ENCODE assay signal across 17 cellular contexts in genomic region chr3:170717410-170718402, GRCh38.
DNase-seq lines count a peak whose midpoint lies in the region; ATAC-seq and TF ChIP-seq lines count a peak whose summit lies in the region.
"Had no signal": no experiment of that assay in that cellular context is flagged by ENCODE, and none has a peak within 500 bp of the region (broad histone marks: within the 10 kb centered on the region; RNA-seq: fewer than 3 reads in every experiment).

No MANE protein-coding gene starts in this region.

- H3K4me1 ChIP-seq in SJSA1 (replicated peaks): peaks cover 51% of the 10 kb centered on the region
- H3K4me1 ChIP-seq in osteoblast (ENCODE audit: insufficient read depth, low read length): peaks cover 40% of the 10 kb centered on the region
- H3K4me1 ChIP-seq: BLaER1 treated with 17β-estradiol and CSF1 and Interleukin-3, amounts not matched to agents 10 nM and 100 nM; gastrocnemius medialis had no signal

- H4K20me1 ChIP-seq in osteoblast (ENCODE audit: insufficient read depth, low read length): no peaks in the 10 kb centered on the region
- H4K20me1 ChIP-seq: BLaER1 treated with 17β-estradiol and CSF1 and Interleukin-3, amounts not matched to agents 10 nM and 100 nM had no signal

- no peak overlapping the region for H3K4me3 ChIP-seq in SJSA1
- no peak overlapping the region for H3K4me3 ChIP-seq in osteoblast (ENCODE audit: insufficient read depth, low read length)
- H3K4me3 ChIP-seq: BLaER1 treated with 17β-estradiol and CSF1 and Interleukin-3, amounts not matched to agents 10 nM and 100 nM; gastrocnemius medialis had no signal

- DNase-seq in ELR (ENCODE audit: low read depth) (peak; percentile 42), SJSA1 (ENCODE audit: low read depth in 1 of 2, low spot score in 2 of 2) (no peak), erythroblast (lab: John Stamatoyannopoulos, UW) (peak; percentile 39 to 67), osteoblast (ENCODE audit: insufficient read length, low spot score, missing footprints) (peak; percentile 58), SIG-M5 (lab: John Stamatoyannopoulos, UW) (no peak)
- no peak for DNase-seq in stimulated activated CD4-positive, alpha-beta T cell treated with anti-CD3 and anti-CD28 coated beads, Interleukin-4, amount 100 ng/mL, for 24 hours
- no peak for DNase-seq in stimulated activated CD4-positive, alpha-beta T cell treated with anti-CD3 and anti-CD28 coated beads, Interleukin-15, amount 100 ng/mL, for 24 hours
- DNase-seq: activated CD4-positive, alpha-beta T cell treated with anti-CD3 and anti-CD28 coated beads, Interleukin-2, amount 50 U/mL, for 1 hour; activated T-cell treated with anti-CD3 and anti-CD28 coated beads, Interleukin-2, amount 50 U/mL, for 4 hours; gastrocnemius medialis; H9; KBM-7; NCI-H1694 treated with DMSO at 0.1 percent for 48 hours; NCI-H774; occipital lobe had no signal

- peak overlapping the region; percentile 1; the same call in 1 of the 2 replicates for H3K27ac ChIP-seq in SJSA1
- peak overlapping the region; percentile 12 for H3K27ac ChIP-seq in osteoblast (ENCODE audit: low read depth, low read length)
- H3K27ac ChIP-seq: BLaER1 treated with 17β-estradiol and CSF1 and Interleukin-3, amounts not matched to agents 10 nM and 100 nM; gastrocnemius medialis had no signal

- no peak overlapping the region for H3K4me2 ChIP-seq in osteoblast (ENCODE audit: insufficient read depth, low read length)
- H3K4me2 ChIP-seq: BLaER1 treated with 17β-estradiol and CSF1 and Interleukin-3, amounts not matched to agents 10 nM and 100 nM had no signal

- H3K79me2 ChIP-seq in osteoblast (ENCODE audit: insufficient read depth, low read length): no peaks in the 10 kb centered on the region

- no peak for TF ChIP-seq CTCF in osteoblast (IDR thresholded peaks at IDR 0.05; ENCODE audit: extremely low read depth, low read depth, low read length)

- H3K27me3 ChIP-seq in SJSA1 (replicated peaks): no peaks in the 10 kb centered on the region
- H3K27me3 ChIP-seq in osteoblast (ENCODE audit: insufficient read depth, low read length): no peaks in the 10 kb centered on the region
- H3K27me3 ChIP-seq: BLaER1 treated with 17β-estradiol and CSF1 and Interleukin-3, amounts not matched to agents 10 nM and 100 nM had no signal

- no peak for TF ChIP-seq POLR2A in erythroblast (IDR thresholded peaks at IDR 0.05; ENCODE audit: low read length)

- ATAC-seq in GM21447 (IDR thresholded peaks at IDR 0.05; ENCODE audit: unreplicated experiment): no peak
- ATAC-seq: activated T-cell treated with anti-CD3 and anti-CD28 coated beads, Interleukin-2, amount 50 U/mL, for 4 hours; gastrocnemius medialis had no signal

- peak overlapping the region; percentile 35 for H2AFZ ChIP-seq in osteoblast (ENCODE audit: low read length)

- H3K9me3 ChIP-seq in SJSA1 (replicated peaks) (no peaks in the 10 kb centered on the region), osteoblast (ENCODE audit: low read depth, low read length) (no peaks in the 10 kb centered on the region)
- H3K9me3 ChIP-seq: gastrocnemius medialis had no signal

- no peaks in the 10 kb centered on the region for H3K36me3 ChIP-seq in SJSA1
- no peaks in the 10 kb centered on the region for H3K36me3 ChIP-seq in osteoblast (ENCODE audit: insufficient read depth, low read length)
- H3K36me3 ChIP-seq: BLaER1 treated with 17β-estradiol and CSF1 and Interleukin-3, amounts not matched to agents 10 nM and 100 nM; gastrocnemius medialis had no signal

Comparison
In these comparisons a context has a peak if more than half of its experiments do, and no peak if none do; other contexts are left out.
1. DNase-seq: peak in ELR (single experiment), erythroblast (2 of 2) and osteoblast (single experiment); none in SJSA1 (0 of 2), SIG-M5 (single experiment), stimulated activated CD4-positive, alpha-beta T cell treated with anti-CD3 and anti-CD28 coated beads, Interleukin-4, amount 100 ng/mL, for 24 hours (single experiment) and stimulated activated CD4-positive, alpha-beta T cell treated with anti-CD3 and anti-CD28 coated beads, Interleukin-15, amount 100 ng/mL, for 24 hours (single experiment).